ENCODE assay signal across 12 cellular contexts in genomic region chr2:202643012-202643858, GRCh38. TPM values are rescaled to one million over a fixed set of nuclear protein-coding genes. Genes with fewer than 3 reads are reported as not detected.
DNase-seq lines count a peak whose midpoint lies in the region; ATAC-seq and TF ChIP-seq lines count a peak whose summit lies in the region.
"Had no signal": no experiment of that assay in that cellular context is flagged by ENCODE, and none has a peak within 500 bp of the region (broad histone marks: within the 10 kb centered on the region; RNA-seq: fewer than 3 reads in every experiment).

No MANE protein-coding gene starts in this region.

- no peak overlapping the region for H3K4me3 ChIP-seq in Caco-2 (ENCODE audit: low read depth, low read length)

- peak overlapping the region; percentile 28 for H3K27ac Mint-ChIP-seq in dendritic cell treated with granulocyte-macrophage colony-stimulating factor and Interleukin-4, amounts not matched to agents 40 ng/mL and 50 ng/mL, for 4 days
- H3K27ac Mint-ChIP-seq in Caco-2 (ENCODE audit: unreplicated experiment) (no peak overlapping the region), CD14-positive monocyte (peak overlapping the region in 3 of 7 donors; percentile 75 to 87 (median 83))
- H3K27ac Mint-ChIP-seq: nephron had no signal

- H3K9me3 ChIP-seq in Caco-2, result no peaks in the 10 kb centered on the region

- no peaks in the 10 kb centered on the region for H3K36me3 Mint-ChIP-seq in dendritic cell treated with granulocyte-macrophage colony-stimulating factor and Interleukin-4, amounts not matched to agents 40 ng/mL and 50 ng/mL, for 4 days (ENCODE audit: low read depth)
- H3K36me3 Mint-ChIP-seq in Caco-2 (ENCODE audit: insufficient read depth, unreplicated experiment) (no peaks in the 10 kb centered on the region), CD14-positive monocyte (peaks cover 0 to under 1% of the 10 kb centered on the region in 2 donors)

- no peak for TF ChIP-seq CTCF in Caco-2 (IDR thresholded peaks at IDR 0.05; ENCODE audit: insufficient read depth in 1 of 2, low read depth in 1 of 2, low read length in 1 of 2, severe bottlenecking in 1 of 2, unreplicated experiment in 1 of 2)
- no peak for TF ChIP-seq CTCF in CD14-positive monocyte (IDR thresholded peaks at IDR 0.05)

- intact Hi-C loops in dendritic cell treated with granulocyte-macrophage colony-stimulating factor and Interleukin-4, amounts not matched to agents 40 ng/mL and 50 ng/mL, for 4 days (cut with micrococcal nuclease), result no loop called here
- intact Hi-C loops in Caco-2 (cut with micrococcal nuclease; ENCODE audit: unreplicated experiment) (no loop called here), CD14-positive monocyte (cut with micrococcal nuclease) (no loop called here)

- no peaks in the 10 kb centered on the region for H3K27me3 ChIP-seq in Caco-2 (replicated peaks; ENCODE audit: control insufficient read depth, insufficient read depth, low read length)

- H3K27me3 Mint-ChIP-seq in dendritic cell treated with granulocyte-macrophage colony-stimulating factor and Interleukin-4, amounts not matched to agents 40 ng/mL and 50 ng/mL, for 4 days, result no peaks in the 10 kb centered on the region
- H3K27me3 Mint-ChIP-seq in Caco-2 (ENCODE audit: insufficient read depth, unreplicated experiment), result no peaks in the 10 kb centered on the region
- H3K27me3 Mint-ChIP-seq in CD14-positive monocyte (ENCODE audit: low read depth in 3 of 3), result no peaks in the 10 kb centered on the region

- POLR2A ChIA-PET in Caco-2 (lab: Charles Lee), result interaction anchor here (0.7 kb wide), 1 partner anchor 67 kb away, joined by 3 read pairs; no protein-coding TSS in a partner anchor

- CTCF ChIA-PET in Caco-2 (lab: Charles Lee), result no interaction called here

- H3K9me3 Mint-ChIP-seq in dendritic cell treated with granulocyte-macrophage colony-stimulating factor and Interleukin-4, amounts not matched to agents 40 ng/mL and 50 ng/mL, for 4 days, result no peaks in the 10 kb centered on the region
- H3K9me3 Mint-ChIP-seq in Caco-2 (ENCODE audit: unreplicated experiment) (no peaks in the 10 kb centered on the region), CD14-positive monocyte (peaks cover 0 to 3% (median 0%) of the 10 kb centered on the region in 7 donors)
- H3K9me3 Mint-ChIP-seq: nephron had no signal

- H3K36me3 ChIP-seq in Caco-2 (ENCODE audit: control insufficient read depth, insufficient read depth, low read length), result no peaks in the 10 kb centered on the region

- peaks cover 23% of the 10 kb centered on the region for H3K4me1 Mint-ChIP-seq in dendritic cell treated with granulocyte-macrophage colony-stimulating factor and Interleukin-4, amounts not matched to agents 40 ng/mL and 50 ng/mL, for 4 days (ENCODE audit: low read depth)
- H3K4me1 Mint-ChIP-seq in Caco-2 (ENCODE audit: low read depth, unreplicated experiment) (no peaks in the 10 kb centered on the region), CD14-positive monocyte (peaks cover 33% of the 10 kb centered on the region)

- no TSS peak for BruUV-seq in Caco-2 (replicated peaks; lab: Mats Ljungman, UMichigan)

- DNase-seq in NOMO-1 (lab: John Stamatoyannopoulos, UW; ENCODE audit: unreplicated experiment in 2 of 2) (peak; percentile 14 to 43), renal cortical epithelial cell (ENCODE audit: low read depth) (peak; percentile 32), caudate nucleus (lab: John Stamatoyannopoulos, UW) (no peak), Caco-2 (no peak), SHP77 (lab: John Stamatoyannopoulos, UW) (no peak), CD14-positive monocyte (ENCODE audit: low spot score) (no peak)
- DNase-seq: NCI-H2081, substantia nigra had no signal

- ATAC-seq in GM21723 (IDR thresholded peaks at IDR 0.05; ENCODE audit: unreplicated experiment), result peak; percentile 48
- ATAC-seq: HCT116 had no signal

- no peak overlapping the region for H3K27ac ChIP-seq in caudate nucleus (ENCODE audit: low read depth, low read length)

- H3K4me1 ChIP-seq in Caco-2, result no peaks in the 10 kb centered on the region

- H3K4me3 Mint-ChIP-seq in dendritic cell treated with granulocyte-macrophage colony-stimulating factor and Interleukin-4, amounts not matched to agents 40 ng/mL and 50 ng/mL, for 4 days, result no peak overlapping the region
- no peak overlapping the region for H3K4me3 Mint-ChIP-seq in Caco-2 (ENCODE audit: unreplicated experiment)
- peak overlapping the region in 1 of 2 donors; percentile 77 for H3K4me3 Mint-ChIP-seq in CD14-positive monocyte
- H3K4me3 Mint-ChIP-seq: nephron had no signal

RNA-seq across cellular contexts. Expression of gene FAM117B, which starts 8.5 kb away (rescaled TPM):
- total RNA-seq in renal cortical epithelial cell (1.9 and 11.1 TPM in 2 replicates), Caco-2 (2022) (9.6 and 9.8 TPM in 2 replicates)
- polyA plus RNA-seq in CD14-positive monocyte, result 1 to 10 TPM; 4.6 TPM

Comparison
In these comparisons a context has a peak if more than half of its experiments do, and no peak if none do; other contexts are left out.
1. DNase-seq: peak in NOMO-1 (2 of 2) and renal cortical epithelial cell (single experiment); none in caudate nucleus (0 of 61), Caco-2 (0 of 2), SHP77 (0 of 2) and CD14-positive monocyte (single experiment).